Comparison of ENCODE assay signal across 13 cellular contexts in genomic region chr5:39171647-39172046, GRCh38. TPM values are rescaled to one million over a fixed set of nuclear protein-coding genes. Genes with fewer than 3 reads are reported as not detected.
DNase-seq lines count a peak whose midpoint lies in the region; ATAC-seq and TF ChIP-seq lines count a peak whose summit lies in the region.
"Had no signal": no experiment of that assay in that cellular context is flagged by ENCODE, and none has a peak within 500 bp of the region (broad histone marks: within the 10 kb centered on the region; RNA-seq: fewer than 3 reads in every experiment).

No MANE protein-coding gene starts in this region.

- H3K9me3 ChIP-seq in CD4-positive, CD25-positive, alpha-beta regulatory T cell (ENCODE audit: control insufficient read depth in 2 of 2, low read length in 2 of 2), result peaks cover 0 to 2% of the 10 kb centered on the region in 2 experiments
- peaks cover 0 to 10% (median 0%) of the 10 kb centered on the region in 11 donors for H3K9me3 ChIP-seq in heart right ventricle

- H3K9me3 Mint-ChIP-seq in activated CD4-positive, alpha-beta T cell treated with anti-CD3 and anti-CD28 coated beads, Interleukin-2, amount 10 ng/mL, durations not matched to agents 24 days and 14 days, result peaks cover 20% of the 10 kb centered on the region
- H3K9me3 Mint-ChIP-seq in CD4-positive, CD25-positive, alpha-beta regulatory T cell, result peaks cover 0 to 6% (median 1%) of the 10 kb centered on the region in 7 donors
- H3K9me3 Mint-ChIP-seq in activated T-helper 17 cell treated with anti-CD3 and anti-CD28 coated beads, Interleukin-2, amount 50 U/mL, for 72 hours, result peaks cover 8% of the 10 kb centered on the region
- H3K9me3 Mint-ChIP-seq in immature natural killer cell, result peaks cover 0 to 4% (median 0%) of the 10 kb centered on the region in 6 donors

- H3K27ac Mint-ChIP-seq in activated CD4-positive, alpha-beta T cell treated with anti-CD3 and anti-CD28 coated beads, Interleukin-2, amount 10 ng/mL, durations not matched to agents 24 days and 14 days, result no peak overlapping the region
- H3K27ac Mint-ChIP-seq in CD4-positive, CD25-positive, alpha-beta regulatory T cell, result peak overlapping the region; percentile 78 to 96 (median 83)
- H3K27ac Mint-ChIP-seq in activated T-helper 17 cell treated with anti-CD3 and anti-CD28 coated beads, Interleukin-2, amount 50 U/mL, for 72 hours, result no peak overlapping the region
- H3K27ac Mint-ChIP-seq in immature natural killer cell, result peak overlapping the region; percentile 29 to 77 (median 59)

- intact Hi-C loops in activated CD4-positive, alpha-beta T cell treated with anti-CD3 and anti-CD28 coated beads, Interleukin-2, amount 10 ng/mL, durations not matched to agents 24 days and 14 days (cut with micrococcal nuclease), result loop anchor here (10.0 kb wide), 1 partner anchor 1233 kb away; no protein-coding TSS in a partner anchor
- intact Hi-C loops in heart right ventricle (cut with DNase I), result no loop called here

- peak overlapping the region; percentile 39 for H3K4me3 ChIP-seq in CD4-positive, CD25-positive, alpha-beta regulatory T cell (ENCODE audit: low read depth, low read length)
- no peak overlapping the region for H3K4me3 ChIP-seq in heart right ventricle
- H3K4me3 ChIP-seq: BLaER1 had no signal

- H3K4me1 ChIP-seq in CD4-positive, CD25-positive, alpha-beta regulatory T cell (ENCODE audit: control insufficient read depth, insufficient read depth, low read length, poor library complexity, severe bottlenecking), result peaks cover 80% of the 10 kb centered on the region
- H3K4me1 ChIP-seq in heart right ventricle, result peaks cover 0 to 26% (median 0%) of the 10 kb centered on the region in 9 donors

- peaks cover 55% of the 10 kb centered on the region for H3K36me3 Mint-ChIP-seq in activated CD4-positive, alpha-beta T cell treated with anti-CD3 and anti-CD28 coated beads, Interleukin-2, amount 10 ng/mL, durations not matched to agents 24 days and 14 days (ENCODE audit: low read depth)
- peaks cover 50% of the 10 kb centered on the region for H3K36me3 Mint-ChIP-seq in CD4-positive, CD25-positive, alpha-beta regulatory T cell
- peaks cover 56% of the 10 kb centered on the region for H3K36me3 Mint-ChIP-seq in activated T-helper 17 cell treated with anti-CD3 and anti-CD28 coated beads, Interleukin-2, amount 50 U/mL, for 72 hours (ENCODE audit: low read depth)
- H3K36me3 Mint-ChIP-seq in immature natural killer cell, result peaks cover 14 to 32% (median 30%) of the 10 kb centered on the region in 3 donors

- H3K27me3 Mint-ChIP-seq in activated CD4-positive, alpha-beta T cell treated with anti-CD3 and anti-CD28 coated beads, Interleukin-2, amount 10 ng/mL, durations not matched to agents 24 days and 14 days, result no peaks in the 10 kb centered on the region
- no peaks in the 10 kb centered on the region for H3K27me3 Mint-ChIP-seq in CD4-positive, CD25-positive, alpha-beta regulatory T cell
- no peaks in the 10 kb centered on the region for H3K27me3 Mint-ChIP-seq in activated T-helper 17 cell treated with anti-CD3 and anti-CD28 coated beads, Interleukin-2, amount 50 U/mL, for 72 hours
- H3K27me3 Mint-ChIP-seq in immature natural killer cell (ENCODE audit: low read depth in 3 of 3), result peaks cover 0 to 6% (median 6%) of the 10 kb centered on the region in 3 donors

- no peak for TF ChIP-seq CTCF in heart right ventricle (IDR thresholded peaks at IDR 0.05)

- H3K4me1 Mint-ChIP-seq in activated CD4-positive, alpha-beta T cell treated with anti-CD3 and anti-CD28 coated beads, Interleukin-2, amount 10 ng/mL, durations not matched to agents 24 days and 14 days, result peaks cover 76% of the 10 kb centered on the region
- peaks cover 50 to 97% (median 81%) of the 10 kb centered on the region in 4 donors for H3K4me1 Mint-ChIP-seq in CD4-positive, CD25-positive, alpha-beta regulatory T cell
- peaks cover 72% of the 10 kb centered on the region for H3K4me1 Mint-ChIP-seq in activated T-helper 17 cell treated with anti-CD3 and anti-CD28 coated beads, Interleukin-2, amount 50 U/mL, for 72 hours
- peaks cover 79 to 94% of the 10 kb centered on the region in 2 donors for H3K4me1 Mint-ChIP-seq in immature natural killer cell

- H3K27ac ChIP-seq in CD4-positive, CD25-positive, alpha-beta regulatory T cell (ENCODE audit: insufficient read depth, low read length, poor library complexity, severe bottlenecking), result peak overlapping the region; percentile 34
- no peak overlapping the region for H3K27ac ChIP-seq in heart right ventricle
- H3K27ac ChIP-seq: BLaER1 had no signal

- H3K4me3 Mint-ChIP-seq in activated CD4-positive, alpha-beta T cell treated with anti-CD3 and anti-CD28 coated beads, Interleukin-2, amount 10 ng/mL, durations not matched to agents 24 days and 14 days, result no peak overlapping the region
- peak overlapping the region; percentile 15 to 53 (median 21) for H3K4me3 Mint-ChIP-seq in CD4-positive, CD25-positive, alpha-beta regulatory T cell
- peak overlapping the region; percentile 81 for H3K4me3 Mint-ChIP-seq in activated T-helper 17 cell treated with anti-CD3 and anti-CD28 coated beads, Interleukin-2, amount 50 U/mL, for 72 hours
- no peak overlapping the region for H3K4me3 Mint-ChIP-seq in immature natural killer cell

- H3K27me3 ChIP-seq in CD4-positive, CD25-positive, alpha-beta regulatory T cell (ENCODE audit: control insufficient read depth, insufficient read depth, low read length), result no peaks in the 10 kb centered on the region
- no peaks in the 10 kb centered on the region for H3K27me3 ChIP-seq in heart right ventricle
- H3K27me3 ChIP-seq: BLaER1 had no signal

- WGBS in heart right ventricle, 2 donors, result 57 to 64% methylated on average over 4 of the region's 4 CpGs

- no peak for ATAC-seq in CD4-positive, CD25-positive, alpha-beta regulatory T cell (ENCODE audit: low read depth in 2 of 2)
- ATAC-seq in activated T-helper 17 cell treated with anti-CD3 and anti-CD28 coated beads, Interleukin-2, amount 50 U/mL, for 72 hours (replicated peaks), result no peak
- no peak for ATAC-seq in heart right ventricle
- ATAC-seq in HG03175 (IDR thresholded peaks at IDR 0.05; ENCODE audit: unreplicated experiment), result no peak

- H3K36me3 ChIP-seq in CD4-positive, CD25-positive, alpha-beta regulatory T cell (ENCODE audit: control insufficient read depth, insufficient read depth, low read length), result peaks cover 31% of the 10 kb centered on the region
- no peaks in the 10 kb centered on the region for H3K36me3 ChIP-seq in heart right ventricle
- H3K36me3 ChIP-seq: BLaER1 had no signal

- peak; percentile 51 for DNase-seq in activated CD4-positive, alpha-beta T cell treated with anti-CD3 and anti-CD28 coated beads, Interleukin-2, amount 10 ng/mL, durations not matched to agents 24 days and 14 days
- DNase-seq in activated CD4-positive, alpha-beta T cell treated with anti-CD3 and anti-CD28 coated beads, Interleukin-2, amount 50 U/mL, for 4 hours, result no peak
- DNase-seq in CD4-positive, CD25-positive, alpha-beta regulatory T cell, result no peak
- DNase-seq in immature natural killer cell, result no peak
- no peak for DNase-seq in heart right ventricle
- DNase-seq in COLO668 (lab: John Stamatoyannopoulos, UW; ENCODE audit: unreplicated experiment), result no peak
- DNase-seq: 8988T, Karpas-422, NCI-H1105 treated with DMSO at 0.1 percent for 48 hours, NCI-H187 had no signal

RNA-seq across cellular contexts. Expression of gene FYB1, which starts 47.7 kb away (rescaled TPM):
- total RNA-seq in activated CD4-positive, alpha-beta T cell treated with anti-CD3 and anti-CD28 coated beads, Interleukin-2, amount 10 ng/mL, durations not matched to agents 24 days and 14 days, result 84.9 and 93.7 TPM in 2 replicates
- 639 TPM for total RNA-seq in CD4-positive, CD25-positive, alpha-beta regulatory T cell
- 100 to 1,000 TPM; 197 to 254 (median 226) TPM for polyA plus RNA-seq in CD4-positive, CD25-positive, alpha-beta regulatory T cell
- total RNA-seq in activated T-helper 17 cell treated with anti-CD3 and anti-CD28 coated beads, Interleukin-2, amount 50 U/mL, for 72 hours, result 100 to 1,000 TPM in 1 of 2 donors, 10 to 100 TPM in 1; 95.7 to 153 TPM
- polyA plus RNA-seq in immature natural killer cell (100 to 1,000 TPM in 1 of 3 donors, 10 to 100 TPM in 2; 50.6 to 205 (median 80.2) TPM), heart right ventricle (1 to 10 TPM in 1 of 2 donors, under 1 TPM in 1; 0.61 to 1.8 TPM)
- total RNA-seq in heart right ventricle, result 10 to 100 TPM in 1 of 10 donors, 1 to 10 TPM in 9; 1.3 to 33.8 (median 2.6) TPM

Comparison
In these comparisons a context has a peak if more than half of its experiments do, and no peak if none do; other contexts are left out.
1. H3K27ac Mint-ChIP-seq: peak in CD4-positive, CD25-positive, alpha-beta regulatory T cell (3 of 3) and immature natural killer cell (6 of 6); none in activated CD4-positive, alpha-beta T cell treated with anti-CD3 and anti-CD28 coated beads, Interleukin-2, amount 10 ng/mL, durations not matched to agents 24 days and 14 days (single experiment) and activated T-helper 17 cell treated with anti-CD3 and anti-CD28 coated beads, Interleukin-2, amount 50 U/mL, for 72 hours (single experiment).
2. H3K4me3 Mint-ChIP-seq: peak in CD4-positive, CD25-positive, alpha-beta regulatory T cell (4 of 4) and activated T-helper 17 cell treated with anti-CD3 and anti-CD28 coated beads, Interleukin-2, amount 50 U/mL, for 72 hours (single experiment); none in activated CD4-positive, alpha-beta T cell treated with anti-CD3 and anti-CD28 coated beads, Interleukin-2, amount 10 ng/mL, durations not matched to agents 24 days and 14 days (single experiment) and immature natural killer cell (0 of 5).